ENCODE assay signal across 1 cellular context in the genomic region with DNA sequence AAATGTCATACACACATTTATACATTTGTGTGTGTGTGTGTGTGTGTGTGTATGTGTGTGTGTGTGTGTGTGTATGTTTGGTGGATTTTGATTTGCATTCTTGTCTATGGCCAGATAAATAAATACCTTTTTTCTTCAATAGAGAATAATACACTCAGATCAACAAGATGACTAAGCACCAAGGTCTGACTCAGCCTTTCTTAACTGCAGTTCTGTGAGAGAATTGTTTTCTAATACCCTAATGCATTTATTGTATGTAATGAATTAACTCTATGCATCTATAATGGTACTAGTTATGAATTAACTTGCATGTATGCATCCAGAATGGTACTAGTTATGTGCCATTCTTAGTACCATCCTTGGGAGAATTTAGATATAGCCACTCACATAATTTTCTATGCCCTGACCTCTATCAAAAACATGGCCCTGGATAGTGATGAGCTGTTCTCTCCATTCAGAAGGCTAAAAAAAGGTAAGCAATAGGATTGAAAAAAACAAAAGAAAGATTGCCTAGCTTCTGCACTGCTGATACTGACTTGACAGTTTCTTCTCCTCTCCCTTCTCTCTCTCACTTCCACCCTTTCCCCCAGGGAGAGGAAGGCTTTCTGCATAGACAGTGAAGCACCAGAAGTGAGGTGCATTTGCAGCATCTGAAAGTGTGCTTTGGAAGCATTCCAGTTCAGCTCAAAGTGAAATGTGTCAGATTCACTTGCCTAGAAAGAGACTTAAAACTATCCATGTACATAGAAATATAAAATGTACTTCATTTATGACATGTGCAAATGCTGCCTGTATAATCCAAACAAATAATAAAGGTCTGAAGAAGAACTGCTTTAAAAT.
TF ChIP-seq lines count a peak whose summit lies in the region.

No MANE protein-coding gene starts in this region.

TF ChIP-seq in SK-N-SH, 30 proteins besides CTCF, POLR2A, EP300 and RAD21 (continued from another document):
- TF ChIP-seq SIN3A (IDR thresholded peaks at IDR 0.05; ENCODE audit: borderline replicate concordance, low read depth, low read length) (no peak), FOXM1 (IDR thresholded peaks at IDR 0.05; ENCODE audit: low read depth) (no peak), FOSL2 (IDR thresholded peaks at IDR 0.05; ENCODE audit: borderline replicate concordance, low read depth) (peak; percentile 64; the same call in 1 of the 2 replicates), IRF3 (IDR thresholded peaks at IDR 0.05; ENCODE audit: low read depth, low read length) (no peak), GATA2 (CRISPR knock-in tag; IDR thresholded peaks at IDR 0.05) (no peak), GABPA (IDR thresholded peaks at IDR 0.05; ENCODE audit: low read depth) (no peak), ELF1 (IDR thresholded peaks at IDR 0.05) (no peak), TEAD4 (IDR thresholded peaks at IDR 0.05; ENCODE audit: borderline replicate concordance, insufficient read depth) (no peak), CHD2 (IDR thresholded peaks at IDR 0.05; ENCODE audit: low read length, partially characterized antibody) (no peak), MEF2A (IDR thresholded peaks at IDR 0.05; ENCODE audit: borderline replicate concordance, low read depth) (no peak), PBX3 (IDR thresholded peaks at IDR 0.05) (peak; percentile 74), TCF12 (IDR thresholded peaks at IDR 0.05) (peak; percentile 79), MXI1 (IDR thresholded peaks at IDR 0.05; ENCODE audit: low read depth, low read length) (no peak), TAF1 (IDR thresholded peaks at IDR 0.05; ENCODE audit: borderline replicate concordance, low read depth, low read length) (no peak), RCOR1 (IDR thresholded peaks at IDR 0.05; ENCODE audit: low read length) (no peak), NRF1 (IDR thresholded peaks at IDR 0.05; ENCODE audit: low read depth, low read length) (no peak)
- TF ChIP-seq, protein P1, sequence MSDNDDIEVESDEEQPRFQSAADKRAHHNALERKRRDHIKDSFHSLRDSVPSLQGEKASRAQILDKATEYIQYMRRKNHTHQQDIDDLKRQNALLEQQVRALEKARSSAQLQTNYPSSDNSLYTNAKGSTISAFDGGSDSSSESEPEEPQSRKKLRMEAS (IDR thresholded peaks at IDR 0.05; ENCODE audit: low read depth) = no peak
- TF ChIP-seq, protein P2, sequence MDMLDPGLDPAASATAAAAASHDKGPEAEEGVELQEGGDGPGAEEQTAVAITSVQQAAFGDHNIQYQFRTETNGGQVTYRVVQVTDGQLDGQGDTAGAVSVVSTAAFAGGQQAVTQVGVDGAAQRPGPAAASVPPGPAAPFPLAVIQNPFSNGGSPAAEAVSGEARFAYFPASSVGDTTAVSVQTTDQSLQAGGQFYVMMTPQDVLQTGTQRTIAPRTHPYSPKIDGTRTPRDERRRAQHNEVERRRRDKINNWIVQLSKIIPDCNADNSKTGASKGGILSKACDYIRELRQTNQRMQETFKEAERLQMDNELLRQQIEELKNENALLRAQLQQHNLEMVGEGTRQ (IDR thresholded peaks at IDR 0.05; ENCODE audit: borderline replicate concordance, low read depth, low read length) = no peak
- TF ChIP-seq, protein P3, sequence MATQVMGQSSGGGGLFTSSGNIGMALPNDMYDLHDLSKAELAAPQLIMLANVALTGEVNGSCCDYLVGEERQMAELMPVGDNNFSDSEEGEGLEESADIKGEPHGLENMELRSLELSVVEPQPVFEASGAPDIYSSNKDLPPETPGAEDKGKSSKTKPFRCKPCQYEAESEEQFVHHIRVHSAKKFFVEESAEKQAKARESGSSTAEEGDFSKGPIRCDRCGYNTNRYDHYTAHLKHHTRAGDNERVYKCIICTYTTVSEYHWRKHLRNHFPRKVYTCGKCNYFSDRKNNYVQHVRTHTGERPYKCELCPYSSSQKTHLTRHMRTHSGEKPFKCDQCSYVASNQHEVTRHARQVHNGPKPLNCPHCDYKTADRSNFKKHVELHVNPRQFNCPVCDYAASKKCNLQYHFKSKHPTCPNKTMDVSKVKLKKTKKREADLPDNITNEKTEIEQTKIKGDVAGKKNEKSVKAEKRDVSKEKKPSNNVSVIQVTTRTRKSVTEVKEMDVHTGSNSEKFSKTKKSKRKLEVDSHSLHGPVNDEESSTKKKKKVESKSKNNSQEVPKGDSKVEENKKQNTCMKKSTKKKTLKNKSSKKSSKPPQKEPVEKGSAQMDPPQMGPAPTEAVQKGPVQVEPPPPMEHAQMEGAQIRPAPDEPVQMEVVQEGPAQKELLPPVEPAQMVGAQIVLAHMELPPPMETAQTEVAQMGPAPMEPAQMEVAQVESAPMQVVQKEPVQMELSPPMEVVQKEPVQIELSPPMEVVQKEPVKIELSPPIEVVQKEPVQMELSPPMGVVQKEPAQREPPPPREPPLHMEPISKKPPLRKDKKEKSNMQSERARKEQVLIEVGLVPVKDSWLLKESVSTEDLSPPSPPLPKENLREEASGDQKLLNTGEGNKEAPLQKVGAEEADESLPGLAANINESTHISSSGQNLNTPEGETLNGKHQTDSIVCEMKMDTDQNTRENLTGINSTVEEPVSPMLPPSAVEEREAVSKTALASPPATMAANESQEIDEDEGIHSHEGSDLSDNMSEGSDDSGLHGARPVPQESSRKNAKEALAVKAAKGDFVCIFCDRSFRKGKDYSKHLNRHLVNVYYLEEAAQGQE (IDR thresholded peaks at IDR 0.05; ENCODE audit: low read depth, low read length) = no peak
